In genomic region chr4:148444296-148445070, GRCh38 we compare ENCODE assay signal across 8 cellular contexts. TPM values are rescaled to one million over a fixed set of nuclear protein-coding genes. Genes with fewer than 3 reads are reported as not detected.
DNase-seq lines count a peak whose midpoint lies in the region; ATAC-seq and TF ChIP-seq lines count a peak whose summit lies in the region.

No MANE protein-coding gene starts in this region.

- no peak overlapping the region for H3K56ac ChIP-seq in IMR-90 (ENCODE audit: extremely low read depth, insufficient read depth, low read length)

- POLR2A ChIA-PET in IMR-90 (lab: Charles Lee; ENCODE audit: unreplicated experiment) = no interaction called here

- no peaks in the 10 kb centered on the region for H3K9me3 Mint-ChIP-seq in activated T-cell treated with anti-CD3 and anti-CD28 coated beads, Interleukin-2, amount 50 U/mL, for 72 hours
- no peaks in the 10 kb centered on the region for H3K9me3 Mint-ChIP-seq in neural crest cell

- H4K20me1 ChIP-seq in IMR-90 (ENCODE audit: insufficient read depth, low read length) = no peaks in the 10 kb centered on the region

- no peak overlapping the region for H2AK5ac ChIP-seq in IMR-90 (ENCODE audit: low read depth, low read length)

- no TSS peak for BruUV-seq in IMR-90 (replicated peaks; lab: Mats Ljungman, UMichigan)

- no peaks in the 10 kb centered on the region for H3K36me3 ChIP-seq in IMR-90 (ENCODE audit: control insufficient read depth, insufficient read depth, low read length)
- no peaks in the 10 kb centered on the region for H3K36me3 ChIP-seq in suprapubic skin

- H3K4me1 ChIP-seq in IMR-90 (ENCODE audit: control insufficient read depth, insufficient read depth, low read length) = no peaks in the 10 kb centered on the region
- peaks cover 50% of the 10 kb centered on the region for H3K4me1 ChIP-seq in suprapubic skin

- H3K27me3 Mint-ChIP-seq in activated T-cell treated with anti-CD3 and anti-CD28 coated beads, Interleukin-2, amount 50 U/mL, for 72 hours (ENCODE audit: low read depth) = peaks cover 27% of the 10 kb centered on the region
- H3K27me3 Mint-ChIP-seq in neural crest cell (ENCODE audit: low read depth) = peaks cover 91% of the 10 kb centered on the region

- 0% methylated on average over 13 of the region's 89 CpGs; no CpG with 5 or more reads in 1 of the 2 experiments for WGBS in IMR-90 (ENCODE audit: extremely low coverage in 2 of 2, insufficient read length in 1 of 2), 2 experiments
- WGBS in suprapubic skin = 0% methylated on average over 6 of the region's 89 CpGs

- H3K27ac Mint-ChIP-seq in activated T-cell treated with anti-CD3 and anti-CD28 coated beads, Interleukin-2, amount 50 U/mL, for 72 hours = no peak overlapping the region
- H3K27ac Mint-ChIP-seq in neural crest cell (ENCODE audit: unreplicated experiment) = no peak overlapping the region

- H3K36me3 Mint-ChIP-seq in activated T-cell treated with anti-CD3 and anti-CD28 coated beads, Interleukin-2, amount 50 U/mL, for 72 hours (ENCODE audit: insufficient read depth in 2 of 2) = peaks cover 1 to 5% of the 10 kb centered on the region in 2 donors
- no peaks in the 10 kb centered on the region for H3K36me3 Mint-ChIP-seq in neural crest cell (ENCODE audit: low read depth)

- H4K5ac ChIP-seq in IMR-90 (ENCODE audit: low read depth, low read length) = no peak overlapping the region

- no peak overlapping the region for H3K14ac ChIP-seq in IMR-90 (replicated peaks; ENCODE audit: low read depth, low read length)

- no peaks in the 10 kb centered on the region for H3K79me1 ChIP-seq in IMR-90 (ENCODE audit: low read depth in 1 of 2, low read length in 2 of 2)

- in situ Hi-C loops in IMR-90 (cut with MboI; ENCODE audit: low sequenced_read_pairs) = no loop called here

- intact Hi-C loops in IMR-90 (cut with micrococcal nuclease) = loop anchor here (2.0 to 5.0 kb wide), 4 partner anchors 512 to 1453 kb away; no protein-coding TSS in a partner anchor

- dilution Hi-C loops in IMR-90 (cut with HindIII; ENCODE audit: low sequenced_read_pairs, unreplicated experiment) = no loop called here

- H3K4me3 ChIP-seq in IMR-90 (ENCODE audit: insufficient read depth, low read depth, low read length) (peak overlapping the region; percentile 50), fibroblast of the aortic adventitia (ENCODE audit: low read depth, low read length) (peak overlapping the region; percentile 85), suprapubic skin (peak overlapping the region; percentile 92)

- H3K4ac ChIP-seq in IMR-90 (ENCODE audit: low read depth, low read length) = no peak overlapping the region

- no peak overlapping the region for H2BK5ac ChIP-seq in IMR-90 (ENCODE audit: low read depth, low read length, poor library complexity, severe bottlenecking)

- no peak for TF ChIP-seq RAD21 in IMR-90 (IDR thresholded peaks at IDR 0.05; ENCODE audit: low read length)

- peak overlapping the region; percentile 80 for H3K4me2 ChIP-seq in IMR-90 (ENCODE audit: low read depth, low read length)

- TF ChIP-seq POLR2A in IMR-90 (IDR thresholded peaks at IDR 0.05; ENCODE audit: low read depth, low read length) (no peak), suprapubic skin (IDR thresholded peaks at IDR 0.05) (no peak)

- peak overlapping the region; percentile 66 for H2AK9ac ChIP-seq in IMR-90 (replicated peaks; ENCODE audit: low read depth, low read length, poor library complexity)

- no peak; the same call in 1 of the 2 replicates for ATAC-seq in IMR-90 (ENCODE audit: low read depth)
- ATAC-seq in activated T-cell treated with anti-CD3 and anti-CD28 coated beads, Interleukin-2, amount 50 U/mL, for 72 hours (replicated peaks in 1 of 2) = peak; percentile 2 to 10
- ATAC-seq in GM19463 (IDR thresholded peaks at IDR 0.05; ENCODE audit: unreplicated experiment) = no peak

- no peak overlapping the region for H2BK120ac ChIP-seq in IMR-90 (ENCODE audit: low read depth, low read length)

- no peak overlapping the region for H3K9ac ChIP-seq in IMR-90 (ENCODE audit: low read depth, low read length)

- H3K23ac ChIP-seq in IMR-90 (ENCODE audit: low read depth, low read length) = no peak overlapping the region

- H3K27ac ChIP-seq in IMR-90 (ENCODE audit: insufficient read depth, low read length) (no peak overlapping the region), suprapubic skin (peak overlapping the region; percentile 96)

- no peak overlapping the region for H2BK15ac ChIP-seq in IMR-90 (ENCODE audit: low read depth, low read length)

- no peaks in the 10 kb centered on the region for H3K9me1 ChIP-seq in IMR-90 (ENCODE audit: insufficient read depth, low read length)

- H2AFZ ChIP-seq in IMR-90 (replicated peaks; ENCODE audit: low read length, poor library complexity) = peak overlapping the region; percentile 78

- H3K27me3 ChIP-seq in IMR-90 (ENCODE audit: control insufficient read depth, insufficient read depth, low read length) (peaks cover 38% of the 10 kb centered on the region), suprapubic skin (no peaks in the 10 kb centered on the region)

- H4K8ac ChIP-seq in IMR-90 (ENCODE audit: low read depth in 2 of 2, low read length in 2 of 2) = no peak overlapping the region

- H3K18ac ChIP-seq in IMR-90 (ENCODE audit: low read depth, low read length) = no peak overlapping the region

- H3K4me3 Mint-ChIP-seq in activated T-cell treated with anti-CD3 and anti-CD28 coated beads, Interleukin-2, amount 50 U/mL, for 72 hours = peak overlapping the region; percentile 95 to 96
- peak overlapping the region; percentile 94 for H3K4me3 Mint-ChIP-seq in neural crest cell

- H3K9me3 ChIP-seq in IMR-90 (ENCODE audit: control insufficient read depth, insufficient read depth, low read length) = no peaks in the 10 kb centered on the region
- H3K9me3 ChIP-seq in suprapubic skin = no peaks in the 10 kb centered on the region

- no peak overlapping the region for H2BK20ac ChIP-seq in IMR-90 (ENCODE audit: low read depth, low read length)

- TF ChIP-seq CTCF in IMR-90 (conservative IDR thresholded peaks at IDR 0.05; ENCODE audit: low read depth, low read length) (0 out of 2 replicates have a peak, but pooled peaks have one; percentile 3), fibroblast of the aortic adventitia (IDR thresholded peaks at IDR 0.05; ENCODE audit: insufficient read depth, low read length) (no peak), neural crest cell (conservative IDR thresholded peaks at IDR 0.05) (no peak), suprapubic skin (IDR thresholded peaks at IDR 0.05) (no peak)

- CTCF ChIA-PET in IMR-90 (lab: Yijun Ruan, JAX) = no interaction called here

- H4K91ac ChIP-seq in IMR-90 (ENCODE audit: insufficient read depth, low read depth, low read length) = no peak overlapping the region

- TF ChIP-seq EP300 in suprapubic skin (IDR thresholded peaks at IDR 0.05) = no peak

- peaks cover 35% of the 10 kb centered on the region for H3K4me1 Mint-ChIP-seq in activated T-cell treated with anti-CD3 and anti-CD28 coated beads, Interleukin-2, amount 50 U/mL, for 72 hours (ENCODE audit: low read depth)
- H3K4me1 Mint-ChIP-seq in neural crest cell = peaks cover 15% of the 10 kb centered on the region

- DNase-seq in Ammon's horn (ENCODE audit: low spot score) (peak; percentile 38), IMR-90 (no peak), fibroblast of the aortic adventitia (ENCODE audit: low read depth) (no peak), neural crest cell (ENCODE audit: low read depth, low spot score) (peak; percentile 23), suprapubic skin (ENCODE audit: low spot score in 2 of 2) (peak; percentile 69 to 79), HPDE6-E6E7 (ENCODE audit: extremely low spot score) (no peak)
- peak; percentile 50 to 56 for DNase-seq in activated T-cell treated with anti-CD3 and anti-CD28 coated beads, Interleukin-2, amount 50 U/mL, for 72 hours

TF ChIP-seq in IMR-90, 13 proteins besides CTCF, POLR2A, EP300 and RAD21 (continues in another document):
- no peak for TF ChIP-seq SMC3 (IDR thresholded peaks at IDR 0.05; ENCODE audit: low read depth, low read length)
- no peak for TF ChIP-seq FOS (IDR thresholded peaks at IDR 0.05; ENCODE audit: low read depth, low read length)
- no peak for TF ChIP-seq BHLHE40 (IDR thresholded peaks at IDR 0.05; ENCODE audit: low read depth, low read length)
- no peak for TF ChIP-seq RFX5 (IDR thresholded peaks at IDR 0.05; ENCODE audit: low read depth, low read length)
- no peak for TF ChIP-seq RCOR1 (IDR thresholded peaks at IDR 0.05; ENCODE audit: insufficient replicate concordance, low read length)
- no peak for TF ChIP-seq CHD1 (IDR thresholded peaks at IDR 0.05; ENCODE audit: low read depth, low read length)
- TF ChIP-seq, protein P1, sequence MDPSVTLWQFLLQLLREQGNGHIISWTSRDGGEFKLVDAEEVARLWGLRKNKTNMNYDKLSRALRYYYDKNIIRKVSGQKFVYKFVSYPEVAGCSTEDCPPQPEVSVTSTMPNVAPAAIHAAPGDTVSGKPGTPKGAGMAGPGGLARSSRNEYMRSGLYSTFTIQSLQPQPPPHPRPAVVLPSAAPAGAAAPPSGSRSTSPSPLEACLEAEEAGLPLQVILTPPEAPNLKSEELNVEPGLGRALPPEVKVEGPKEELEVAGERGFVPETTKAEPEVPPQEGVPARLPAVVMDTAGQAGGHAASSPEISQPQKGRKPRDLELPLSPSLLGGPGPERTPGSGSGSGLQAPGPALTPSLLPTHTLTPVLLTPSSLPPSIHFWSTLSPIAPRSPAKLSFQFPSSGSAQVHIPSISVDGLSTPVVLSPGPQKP (IDR thresholded peaks at IDR 0.05; ENCODE audit: borderline replicate concordance, low read depth, low read length) = no peak
- no peak for TF ChIP-seq MAZ (IDR thresholded peaks at IDR 0.05; ENCODE audit: borderline replicate concordance, low read depth, low read length)
- TF ChIP-seq CEBPB (IDR thresholded peaks at IDR 0.05; ENCODE audit: low read depth, low read length) = no peak
- no peak for TF ChIP-seq USF2 (IDR thresholded peaks at IDR 0.05; ENCODE audit: low read depth, low read length)
- no peak for TF ChIP-seq NFE2L2 (IDR thresholded peaks at IDR 0.05; ENCODE audit: low read depth, low read length)
- no peak for TF ChIP-seq MAFK (IDR thresholded peaks at IDR 0.05; ENCODE audit: low read depth, low read length)

RNA-seq across cellular contexts. Expression of gene NR3C2, which starts 2.3 kb away (rescaled TPM):
- total RNA-seq in IMR-90 (2012; rRNA removed) = 1.9 and 2.3 TPM in 2 replicates
- polyA plus RNA-seq in IMR-90 (2012; rRNA removed) = 0.90 and 1.1 TPM in 2 replicates
- 0.30 and 0.43 TPM in 2 replicates for polyA plus RNA-seq in IMR-90 (2012; cell fraction: cytosol; rRNA removed)
- 0.24 and 1.3 TPM in 2 replicates for polyA plus RNA-seq in IMR-90 (2012; cell fraction: nucleus; rRNA removed; ENCODE audit: low replicate concordance)
- total RNA-seq in activated T-cell treated with anti-CD3 and anti-CD28 coated beads, Interleukin-2, amount 50 U/mL, for 72 hours = 1 to 10 TPM; 6.2 to 8.0 TPM
- total RNA-seq in fibroblast of the aortic adventitia (ENCODE audit: low replicate concordance) = 2.4 and 4.7 TPM in 2 replicates
- 0.21 and 0.30 TPM in 2 replicates for total RNA-seq in neural crest cell
- total RNA-seq in suprapubic skin = 10 to 100 TPM in 3 of 4 donors, 1 to 10 TPM in 1; 7.3 to 12.1 (median 11.0) TPM

Comparison
In these comparisons a context has a peak if more than half of its experiments do, and no peak if none do; other contexts are left out.
1. DNase-seq: peak in Ammon's horn (single experiment), activated T-cell treated with anti-CD3 and anti-CD28 coated beads, Interleukin-2, amount 50 U/mL, for 72 hours (2 of 2), neural crest cell (single experiment) and suprapubic skin (2 of 2); none in IMR-90 (single experiment), fibroblast of the aortic adventitia (single experiment) and HPDE6-E6E7 (single experiment).
2. ATAC-seq: peak in activated T-cell treated with anti-CD3 and anti-CD28 coated beads, Interleukin-2, amount 50 U/mL, for 72 hours (2 of 2); none in IMR-90 (single experiment) and GM19463 (single experiment).
3. Peak in every context shown above with its lines, with median percentiles within 50 percentile points of each other: H3K4me3 ChIP-seq.